Comparison of ENCODE assay signal across 37 cellular contexts in the genomic region with DNA sequence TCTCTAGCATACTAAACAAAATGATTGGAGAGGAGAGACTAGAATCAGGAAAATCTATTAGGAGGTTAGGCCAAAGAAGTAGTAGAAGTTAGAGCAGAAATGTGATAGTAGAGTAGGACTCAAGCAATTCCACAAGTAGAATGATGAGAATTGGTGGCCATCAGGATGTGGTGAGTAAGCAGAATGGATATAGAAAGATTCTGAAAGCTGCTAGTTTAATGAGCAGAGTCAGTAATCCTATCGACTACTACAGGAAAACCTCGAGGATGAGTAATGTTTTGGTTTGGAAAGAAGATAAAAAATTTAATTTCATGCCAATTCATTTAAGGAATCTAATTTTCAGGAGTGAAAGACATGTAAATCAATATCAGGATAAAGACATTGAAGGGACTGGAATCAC.
DNase-seq lines count a peak whose midpoint lies in the region; ATAC-seq, FAIRE-seq and TF ChIP-seq lines count a peak whose summit lies in the region.
"Had no signal": no experiment of that assay in that cellular context is flagged by ENCODE, and none has a peak within 500 bp of the region (broad histone marks: within the 10 kb centered on the region; RNA-seq: fewer than 3 reads in every experiment).

No MANE protein-coding gene starts in this region.

- POLR2A ChIA-PET in A673 (lab: Charles Lee; ENCODE audit: low non-redundant PET), result no interaction called here

- H3K9me3 ChIP-seq in astrocyte (ENCODE audit: insufficient read depth, low read depth, low read length), result no peaks in the 10 kb centered on the region
- H3K9me3 ChIP-seq in A673 (ENCODE audit: low read depth, low read length, poor library complexity, severe bottlenecking), result peaks cover 4% of the 10 kb centered on the region
- H3K9me3 ChIP-seq: A549, BE2C, BLaER1, Caco-2 had no signal

- intact Hi-C loops in A673 (cut with micrococcal nuclease; ENCODE audit: unreplicated experiment), result no loop called here
- intact Hi-C loops in natural killer cell (cut with micrococcal nuclease), result no loop called here

- FAIRE-seq in H54 (lab: Jason Lieb, UNC) (peak; percentile 79), astrocyte (lab: Jason Lieb, UNC) (no peak), GM12891 (lab: Jason Lieb, UNC) (no peak)
- FAIRE-seq: A204.1, A549, D721Med had no signal

- H3K27me3 Mint-ChIP-seq in astrocyte (ENCODE audit: low read depth, unreplicated experiment) (no peaks in the 10 kb centered on the region), endothelial cell (ENCODE audit: unreplicated experiment) (no peaks in the 10 kb centered on the region), natural killer cell (ENCODE audit: low read depth in 2 of 2) (no peaks in the 10 kb centered on the region)
- H3K27me3 Mint-ChIP-seq: B cell; CD4-positive, alpha-beta memory T cell; CD4-positive, alpha-beta T cell; CD4-positive, CD25-positive, alpha-beta regulatory T cell; CD8-positive, alpha-beta memory T cell had no signal

- no peaks in the 10 kb centered on the region for H3K36me3 ChIP-seq in astrocyte (ENCODE audit: insufficient read depth, low read length)
- H3K36me3 ChIP-seq in A673 (ENCODE audit: insufficient read depth, low read length, poor library complexity, severe bottlenecking), result no peaks in the 10 kb centered on the region
- H3K36me3 ChIP-seq: BE2C; BLaER1; BLaER1 treated with 17β-estradiol and CSF1 and Interleukin-3, amounts not matched to agents 10 nM and 100 nM had no signal

- no peak for DNase-seq in H54 (ENCODE audit: insufficient read length, low spot score)
- DNase-seq in HT1080 (ENCODE audit: low read depth), result peak; percentile 67
- no peak for DNase-seq in astrocyte (ENCODE audit: low read depth)
- DNase-seq in endothelial cell (ENCODE audit: low spot score), result no peak
- no peak for DNase-seq in A673 (ENCODE audit: low spot score)
- no peak for DNase-seq in natural killer cell
- no peak for DNase-seq in GM12891 (ENCODE audit: insufficient read length, low spot score)
- DNase-seq in medulla oblongata (ENCODE audit: extremely low spot score), result no peak
- DNase-seq: 8988T; ACHN; AML-193; BE2C; C1 segment of cervical spinal cord; Caco-2; Calu3; CD4-positive, alpha-beta memory T cell; CD4-positive, alpha-beta T cell; CD4-positive, CD25-positive, alpha-beta regulatory T cell; CD8-positive, alpha-beta memory T cell; CD8-positive, alpha-beta T cell; COR-L47; DMS 273 treated with DMSO at 0.1 percent for 48 hours; DMS153; DMS53; DMS79; DMS79 treated with DMSO at 0.1 percent for 48 hours; DND-41; EL had no signal

- H3K27ac Mint-ChIP-seq in astrocyte (ENCODE audit: unreplicated experiment), result peak overlapping the region; percentile 41
- peak overlapping the region; percentile 65 for H3K27ac Mint-ChIP-seq in endothelial cell (ENCODE audit: unreplicated experiment)
- H3K27ac Mint-ChIP-seq in natural killer cell, result no peak overlapping the region
- H3K27ac Mint-ChIP-seq: B cell; CD14-positive monocyte; CD4-positive, alpha-beta memory T cell; CD4-positive, alpha-beta T cell; CD8-positive, alpha-beta memory T cell; CD8-positive, alpha-beta T cell had no signal

- H3K27ac ChIP-seq in astrocyte (ENCODE audit: low read depth, low read length), result no peak overlapping the region
- H3K27ac ChIP-seq in A673 (ENCODE audit: low read depth, low read length, poor library complexity, severe bottlenecking), result no peak overlapping the region
- H3K27ac ChIP-seq: 22Rv1; A549; BLaER1; BLaER1 treated with 17β-estradiol and CSF1 and Interleukin-3, amounts not matched to agents 10 nM and 100 nM; C4-2B had no signal

- no peak for ATAC-seq in natural killer cell
- ATAC-seq: A549; CD8-positive, alpha-beta T cell had no signal

- TF ChIP-seq CTCF in astrocyte (IDR thresholded peaks at IDR 0.05; ENCODE audit: insufficient read depth, low read depth, low read length) (no peak), endothelial cell (IDR thresholded peaks at IDR 0.05; ENCODE audit: unreplicated experiment) (no peak), A673 (conservative IDR thresholded peaks at IDR 0.05; ENCODE audit: low read depth, low read length) (no peak), natural killer cell (IDR thresholded peaks at IDR 0.05) (no peak)

- no peaks in the 10 kb centered on the region for H3K79me2 ChIP-seq in astrocyte (ENCODE audit: insufficient read depth, low read length)

- CTCF ChIA-PET in A673 (lab: Charles Lee), result no interaction called here

- no peaks in the 10 kb centered on the region for H3K9me3 Mint-ChIP-seq in astrocyte (ENCODE audit: unreplicated experiment)
- H3K9me3 Mint-ChIP-seq in endothelial cell (ENCODE audit: unreplicated experiment), result no peaks in the 10 kb centered on the region
- peaks cover 14 to 15% of the 10 kb centered on the region in 2 donors for H3K9me3 Mint-ChIP-seq in natural killer cell

- H3K9ac ChIP-seq in astrocyte (ENCODE audit: low read length), result no peak overlapping the region
- H3K9ac ChIP-seq: BLaER1; BLaER1 treated with 17β-estradiol and CSF1 and Interleukin-3, amounts not matched to agents 10 nM and 100 nM had no signal

- no peak overlapping the region for H3K4me2 ChIP-seq in astrocyte (ENCODE audit: low read length)
- H3K4me2 ChIP-seq: A549, BLaER1 had no signal

- no peak overlapping the region for H3K4me3 ChIP-seq in astrocyte (ENCODE audit: insufficient read depth, low read depth, low read length)
- H3K4me3 ChIP-seq in A673 (ENCODE audit: low read depth, low read length, poor library complexity, severe bottlenecking), result no peak overlapping the region
- H3K4me3 ChIP-seq: A549; BLaER1; BLaER1 treated with 17β-estradiol and CSF1 and Interleukin-3, amounts not matched to agents 10 nM and 100 nM had no signal

- no peak overlapping the region for H3K4me3 Mint-ChIP-seq in astrocyte (ENCODE audit: unreplicated experiment)
- no peak overlapping the region for H3K4me3 Mint-ChIP-seq in endothelial cell (ENCODE audit: unreplicated experiment)
- no peak overlapping the region for H3K4me3 Mint-ChIP-seq in natural killer cell
- H3K4me3 Mint-ChIP-seq: B cell; CD14-positive monocyte; CD4-positive, alpha-beta memory T cell; CD4-positive, alpha-beta T cell; CD4-positive, CD25-positive, alpha-beta regulatory T cell; CD8-positive, alpha-beta memory T cell; CD8-positive, alpha-beta T cell had no signal

- no peak for TF ChIP-seq POLR2A in H54 (IDR thresholded peaks at IDR 0.05; ENCODE audit: low read depth, low read length)
- TF ChIP-seq POLR2A in GM12891 (IDR thresholded peaks at IDR 0.05; ENCODE audit: low read depth, low read length), result no peak

- H4K20me1 ChIP-seq in astrocyte (ENCODE audit: insufficient read depth, low read length), result no peaks in the 10 kb centered on the region
- H4K20me1 ChIP-seq: BLaER1; BLaER1 treated with 17β-estradiol and CSF1 and Interleukin-3, amounts not matched to agents 10 nM and 100 nM had no signal

- H3K4me1 Mint-ChIP-seq in astrocyte (ENCODE audit: low read depth, unreplicated experiment), result peaks cover 9% of the 10 kb centered on the region
- peaks cover 18% of the 10 kb centered on the region for H3K4me1 Mint-ChIP-seq in endothelial cell (ENCODE audit: unreplicated experiment)
- no peaks in the 10 kb centered on the region for H3K4me1 Mint-ChIP-seq in natural killer cell
- H3K4me1 Mint-ChIP-seq: B cell; CD14-positive monocyte; CD4-positive, alpha-beta memory T cell; CD4-positive, CD25-positive, alpha-beta regulatory T cell; CD8-positive, alpha-beta memory T cell had no signal

- no peak overlapping the region for H2AFZ ChIP-seq in astrocyte (ENCODE audit: low read depth, low read length)

- H3K36me3 Mint-ChIP-seq in astrocyte (ENCODE audit: low read depth, unreplicated experiment), result no peaks in the 10 kb centered on the region
- H3K36me3 Mint-ChIP-seq in endothelial cell (ENCODE audit: low read depth, unreplicated experiment), result no peaks in the 10 kb centered on the region
- no peaks in the 10 kb centered on the region for H3K36me3 Mint-ChIP-seq in natural killer cell
- H3K36me3 Mint-ChIP-seq: CD14-positive monocyte; CD4-positive, alpha-beta memory T cell; CD4-positive, CD25-positive, alpha-beta regulatory T cell; CD8-positive, alpha-beta memory T cell; CD8-positive, alpha-beta T cell had no signal

- no peaks in the 10 kb centered on the region for H3K4me1 ChIP-seq in astrocyte (ENCODE audit: insufficient read depth, low read length)
- no peaks in the 10 kb centered on the region for H3K4me1 ChIP-seq in A673 (ENCODE audit: insufficient read depth, low read length, poor library complexity, severe bottlenecking)
- H3K4me1 ChIP-seq: A549, BE2C, BLaER1, Caco-2 had no signal

- H3K27me3 ChIP-seq in astrocyte (ENCODE audit: insufficient read depth, low read length) (no peaks in the 10 kb centered on the region), A673 (replicated peaks; ENCODE audit: insufficient read depth, low read depth, low read length, poor library complexity) (no peaks in the 10 kb centered on the region)
- H3K27me3 ChIP-seq: BE2C; BLaER1; BLaER1 treated with 17β-estradiol and CSF1 and Interleukin-3, amounts not matched to agents 10 nM and 100 nM had no signal

- no TSS peak for BruUV-seq in A673 (replicated peaks; lab: Mats Ljungman, UMichigan)

TF ChIP-seq in GM12891, 5 proteins besides CTCF, POLR2A, EP300 and RAD21:
- no peak for TF ChIP-seq SPI1 (IDR thresholded peaks at IDR 0.05; ENCODE audit: low read depth, low read length)
- no peak for TF ChIP-seq POLR2AphosphoS5 (IDR thresholded peaks at IDR 0.05; ENCODE audit: low read depth, low read length)
- no peak for TF ChIP-seq PAX5 (IDR thresholded peaks at IDR 0.05; ENCODE audit: insufficient read depth, low read length, severe bottlenecking)
- TF ChIP-seq POU2F2 (IDR thresholded peaks at IDR 0.05; ENCODE audit: low read depth, low read length), result no peak
- TF ChIP-seq TAF1 (IDR thresholded peaks at IDR 0.05; ENCODE audit: low read depth, low read length), result no peak

Comparison
In these comparisons a context has a peak if more than half of its experiments do, and no peak if none do; other contexts are left out.
1. H3K27ac Mint-ChIP-seq: peak in astrocyte (single experiment) and endothelial cell (single experiment); none in natural killer cell (0 of 2).